ENCODE assay signal across 2 cellular contexts in the genomic region with DNA sequence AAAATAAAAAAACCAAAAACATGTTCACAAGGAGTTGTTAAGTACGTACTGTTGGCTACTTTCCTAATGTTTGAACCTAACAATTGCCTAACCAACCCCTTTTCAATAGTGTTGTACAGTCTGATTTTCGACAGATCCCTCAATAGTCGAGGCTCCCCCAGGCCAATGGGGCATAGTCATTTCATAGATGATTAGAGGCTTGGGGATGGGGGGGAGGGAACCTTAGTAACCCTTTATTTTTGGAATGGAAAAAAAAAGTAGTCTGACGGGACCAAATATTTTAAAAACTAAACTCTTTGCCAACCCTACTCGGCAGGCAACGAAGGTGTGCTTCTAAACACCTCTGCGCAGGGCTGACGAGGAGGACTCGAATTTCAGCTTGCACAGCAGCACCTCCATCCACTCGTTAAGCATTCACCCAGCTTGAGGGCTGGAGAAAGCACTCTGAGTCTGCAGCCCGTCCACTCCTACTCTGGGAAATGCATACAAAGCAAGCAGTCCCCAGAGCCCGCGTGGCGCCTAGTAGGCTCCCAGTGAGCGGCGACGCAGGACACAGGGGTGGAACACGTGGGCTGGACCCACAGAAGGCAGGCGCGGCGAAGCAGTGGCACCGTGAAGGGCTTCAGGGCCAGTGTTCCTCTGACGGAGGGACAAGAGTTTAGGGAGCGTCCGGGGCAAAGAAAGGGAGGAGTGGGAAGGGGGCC.
A peak's percentile ranks its signal among the peaks of the same experiment; 100 is the strongest.
TF ChIP-seq lines count a peak whose summit lies in the region.

No MANE protein-coding gene starts in this region.

TF ChIP-seq in GM12891, 5 proteins besides CTCF, POLR2A, EP300 and RAD21:
- TF ChIP-seq TAF1 (IDR thresholded peaks at IDR 0.05; ENCODE audit: low read depth, low read length) (no peak), PAX5 (IDR thresholded peaks at IDR 0.05; ENCODE audit: insufficient read depth, low read length, severe bottlenecking) (no peak), POLR2AphosphoS5 (IDR thresholded peaks at IDR 0.05; ENCODE audit: low read depth, low read length) (no peak), POU2F2 (IDR thresholded peaks at IDR 0.05; ENCODE audit: low read depth, low read length) (no peak)

TF ChIP-seq in K562, 482 proteins besides CTCF, POLR2A, EP300 and RAD21 (continues in another document):
- TF ChIP-seq MTA3 (IDR thresholded peaks at IDR 0.05; ENCODE audit: borderline replicate concordance), result peak; percentile 64; the same call in 1 of the 2 replicates
- no peak for TF ChIP-seq TOE1 (IDR thresholded peaks at IDR 0.05; ENCODE audit: borderline replicate concordance)
- TF ChIP-seq TOE1 (CRISPR knock-in tag; IDR thresholded peaks at IDR 0.05; ENCODE audit: borderline replicate concordance, low read depth), result 0 out of 2 replicates have a peak, but pooled peaks have one; percentile 57
- no peak for TF ChIP-seq RBFOX2 (IDR thresholded peaks at IDR 0.05; ENCODE audit: low read depth, low read length)
- TF ChIP-seq, protein P1, sequence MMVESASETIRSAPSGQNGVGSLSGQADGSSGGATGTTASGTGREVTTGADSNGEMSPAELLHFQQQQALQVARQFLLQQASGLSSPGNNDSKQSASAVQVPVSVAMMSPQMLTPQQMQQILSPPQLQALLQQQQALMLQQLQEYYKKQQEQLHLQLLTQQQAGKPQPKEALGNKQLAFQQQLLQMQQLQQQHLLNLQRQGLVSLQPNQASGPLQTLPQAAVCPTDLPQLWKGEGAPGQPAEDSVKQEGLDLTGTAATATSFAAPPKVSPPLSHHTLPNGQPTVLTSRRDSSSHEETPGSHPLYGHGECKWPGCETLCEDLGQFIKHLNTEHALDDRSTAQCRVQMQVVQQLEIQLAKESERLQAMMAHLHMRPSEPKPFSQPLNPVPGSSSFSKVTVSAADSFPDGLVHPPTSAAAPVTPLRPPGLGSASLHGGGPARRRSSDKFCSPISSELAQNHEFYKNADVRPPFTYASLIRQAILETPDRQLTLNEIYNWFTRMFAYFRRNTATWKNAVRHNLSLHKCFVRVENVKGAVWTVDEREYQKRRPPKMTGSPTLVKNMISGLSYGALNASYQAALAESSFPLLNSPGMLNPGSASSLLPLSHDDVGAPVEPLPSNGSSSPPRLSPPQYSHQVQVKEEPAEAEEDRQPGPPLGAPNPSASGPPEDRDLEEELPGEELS (CRISPR knock-in tag; IDR thresholded peaks at IDR 0.05; ENCODE audit: borderline replicate concordance), result peak; percentile 98
- TF ChIP-seq TGIF2 (CRISPR knock-in tag; IDR thresholded peaks at IDR 0.05), result no peak
- no peak for TF ChIP-seq SRSF7 (optimal IDR thresholded peaks at IDR 0.05; ENCODE audit: low read depth, low read length)
- no peak for TF ChIP-seq PHTF2 (CRISPR knock-in tag; IDR thresholded peaks at IDR 0.05)
- TF ChIP-seq NONO (IDR thresholded peaks at IDR 0.05; ENCODE audit: low read depth in 2 of 2, low read length in 1 of 2), result no peak
- TF ChIP-seq ZFX (CRISPR knock-in tag; IDR thresholded peaks at IDR 0.05), result no peak
- TF ChIP-seq, protein P2, sequence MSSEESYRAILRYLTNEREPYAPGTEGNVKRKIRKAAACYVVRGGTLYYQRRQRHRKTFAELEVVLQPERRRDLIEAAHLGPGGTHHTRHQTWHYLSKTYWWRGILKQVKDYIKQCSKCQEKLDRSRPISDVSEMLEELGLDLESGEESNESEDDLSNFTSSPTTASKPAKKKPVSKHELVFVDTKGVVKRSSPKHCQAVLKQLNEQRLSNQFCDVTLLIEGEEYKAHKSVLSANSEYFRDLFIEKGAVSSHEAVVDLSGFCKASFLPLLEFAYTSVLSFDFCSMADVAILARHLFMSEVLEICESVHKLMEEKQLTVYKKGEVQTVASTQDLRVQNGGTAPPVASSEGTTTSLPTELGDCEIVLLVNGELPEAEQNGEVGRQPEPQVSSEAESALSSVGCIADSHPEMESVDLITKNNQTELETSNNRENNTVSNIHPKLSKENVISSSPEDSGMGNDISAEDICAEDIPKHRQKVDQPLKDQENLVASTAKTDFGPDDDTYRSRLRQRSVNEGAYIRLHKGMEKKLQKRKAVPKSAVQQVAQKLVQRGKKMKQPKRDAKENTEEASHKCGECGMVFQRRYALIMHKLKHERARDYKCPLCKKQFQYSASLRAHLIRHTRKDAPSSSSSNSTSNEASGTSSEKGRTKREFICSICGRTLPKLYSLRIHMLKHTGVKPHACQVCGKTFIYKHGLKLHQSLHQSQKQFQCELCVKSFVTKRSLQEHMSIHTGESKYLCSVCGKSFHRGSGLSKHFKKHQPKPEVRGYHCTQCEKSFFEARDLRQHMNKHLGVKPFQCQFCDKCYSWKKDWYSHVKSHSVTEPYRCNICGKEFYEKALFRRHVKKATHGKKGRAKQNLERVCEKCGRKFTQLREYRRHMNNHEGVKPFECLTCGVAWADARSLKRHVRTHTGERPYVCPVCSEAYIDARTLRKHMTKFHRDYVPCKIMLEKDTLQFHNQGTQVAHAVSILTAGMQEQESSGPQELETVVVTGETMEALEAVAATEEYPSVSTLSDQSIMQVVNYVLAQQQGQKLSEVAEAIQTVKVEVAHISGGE (CRISPR knock-in tag; IDR thresholded peaks at IDR 0.05), result no peak
- TF ChIP-seq, protein P3, sequence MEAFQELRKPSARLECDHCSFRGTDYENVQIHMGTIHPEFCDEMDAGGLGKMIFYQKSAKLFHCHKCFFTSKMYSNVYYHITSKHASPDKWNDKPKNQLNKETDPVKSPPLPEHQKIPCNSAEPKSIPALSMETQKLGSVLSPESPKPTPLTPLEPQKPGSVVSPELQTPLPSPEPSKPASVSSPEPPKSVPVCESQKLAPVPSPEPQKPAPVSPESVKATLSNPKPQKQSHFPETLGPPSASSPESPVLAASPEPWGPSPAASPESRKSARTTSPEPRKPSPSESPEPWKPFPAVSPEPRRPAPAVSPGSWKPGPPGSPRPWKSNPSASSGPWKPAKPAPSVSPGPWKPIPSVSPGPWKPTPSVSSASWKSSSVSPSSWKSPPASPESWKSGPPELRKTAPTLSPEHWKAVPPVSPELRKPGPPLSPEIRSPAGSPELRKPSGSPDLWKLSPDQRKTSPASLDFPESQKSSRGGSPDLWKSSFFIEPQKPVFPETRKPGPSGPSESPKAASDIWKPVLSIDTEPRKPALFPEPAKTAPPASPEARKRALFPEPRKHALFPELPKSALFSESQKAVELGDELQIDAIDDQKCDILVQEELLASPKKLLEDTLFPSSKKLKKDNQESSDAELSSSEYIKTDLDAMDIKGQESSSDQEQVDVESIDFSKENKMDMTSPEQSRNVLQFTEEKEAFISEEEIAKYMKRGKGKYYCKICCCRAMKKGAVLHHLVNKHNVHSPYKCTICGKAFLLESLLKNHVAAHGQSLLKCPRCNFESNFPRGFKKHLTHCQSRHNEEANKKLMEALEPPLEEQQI (IDR thresholded peaks at IDR 0.05), result no peak
- TF ChIP-seq FOXJ3 (CRISPR knock-in tag; IDR thresholded peaks at IDR 0.05), result no peak
- no peak; the same call in 1 of the 2 replicates for TF ChIP-seq ARID1B (IDR thresholded peaks at IDR 0.05)
- no peak; the same call in 1 of the 2 replicates for TF ChIP-seq POLR2AphosphoS5 (IDR thresholded peaks at IDR 0.05; ENCODE audit: control insufficient read depth, insufficient read depth, low read depth, low read length)
- TF ChIP-seq NFXL1 (CRISPR knock-in tag; IDR thresholded peaks at IDR 0.05), result no peak
- TF ChIP-seq, protein P4, sequence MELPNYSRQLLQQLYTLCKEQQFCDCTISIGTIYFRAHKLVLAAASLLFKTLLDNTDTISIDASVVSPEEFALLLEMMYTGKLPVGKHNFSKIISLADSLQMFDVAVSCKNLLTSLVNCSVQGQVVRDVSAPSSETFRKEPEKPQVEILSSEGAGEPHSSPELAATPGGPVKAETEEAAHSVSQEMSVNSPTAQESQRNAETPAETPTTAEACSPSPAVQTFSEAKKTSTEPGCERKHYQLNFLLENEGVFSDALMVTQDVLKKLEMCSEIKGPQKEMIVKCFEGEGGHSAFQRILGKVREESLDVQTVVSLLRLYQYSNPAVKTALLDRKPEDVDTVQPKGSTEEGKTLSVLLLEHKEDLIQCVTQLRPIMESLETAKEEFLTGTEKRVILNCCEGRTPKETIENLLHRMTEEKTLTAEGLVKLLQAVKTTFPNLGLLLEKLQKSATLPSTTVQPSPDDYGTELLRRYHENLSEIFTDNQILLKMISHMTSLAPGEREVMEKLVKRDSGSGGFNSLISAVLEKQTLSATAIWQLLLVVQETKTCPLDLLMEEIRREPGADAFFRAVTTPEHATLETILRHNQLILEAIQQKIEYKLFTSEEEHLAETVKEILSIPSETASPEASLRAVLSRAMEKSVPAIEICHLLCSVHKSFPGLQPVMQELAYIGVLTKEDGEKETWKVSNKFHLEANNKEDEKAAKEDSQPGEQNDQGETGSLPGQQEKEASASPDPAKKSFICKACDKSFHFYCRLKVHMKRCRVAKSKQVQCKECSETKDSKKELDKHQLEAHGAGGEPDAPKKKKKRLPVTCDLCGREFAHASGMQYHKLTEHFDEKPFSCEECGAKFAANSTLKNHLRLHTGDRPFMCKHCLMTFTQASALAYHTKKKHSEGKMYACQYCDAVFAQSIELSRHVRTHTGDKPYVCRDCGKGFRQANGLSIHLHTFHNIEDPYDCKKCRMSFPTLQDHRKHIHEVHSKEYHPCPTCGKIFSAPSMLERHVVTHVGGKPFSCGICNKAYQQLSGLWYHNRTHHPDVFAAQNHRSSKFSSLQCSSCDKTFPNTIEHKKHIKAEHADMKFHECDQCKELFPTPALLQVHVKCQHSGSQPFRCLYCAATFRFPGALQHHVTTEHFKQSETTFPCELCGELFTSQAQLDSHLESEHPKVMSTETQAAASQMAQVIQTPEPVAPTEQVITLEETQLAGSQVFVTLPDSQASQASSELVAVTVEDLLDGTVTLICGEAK (IDR thresholded peaks at IDR 0.05), result no peak; the same call in 1 of the 2 replicates
- TF ChIP-seq, protein P4 (CRISPR knock-in tag; IDR thresholded peaks at IDR 0.05), result no peak
- no peak for TF ChIP-seq SAFB2 (IDR thresholded peaks at IDR 0.05; ENCODE audit: borderline replicate concordance, low read depth, low read length, severe bottlenecking)
- TF ChIP-seq, protein P5, sequence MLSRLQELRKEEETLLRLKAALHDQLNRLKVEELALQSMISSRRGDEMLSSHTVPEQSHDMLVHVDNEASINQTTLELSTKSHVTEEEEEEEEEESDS (CRISPR knock-in tag; IDR thresholded peaks at IDR 0.05), result no peak
- no peak for TF ChIP-seq ZNF175 (CRISPR knock-in tag; IDR thresholded peaks at IDR 0.05; ENCODE audit: low read depth)
- TF ChIP-seq ZNF696 (CRISPR knock-in tag; conservative IDR thresholded peaks at IDR 0.05), result no peak
- TF ChIP-seq, protein P6, sequence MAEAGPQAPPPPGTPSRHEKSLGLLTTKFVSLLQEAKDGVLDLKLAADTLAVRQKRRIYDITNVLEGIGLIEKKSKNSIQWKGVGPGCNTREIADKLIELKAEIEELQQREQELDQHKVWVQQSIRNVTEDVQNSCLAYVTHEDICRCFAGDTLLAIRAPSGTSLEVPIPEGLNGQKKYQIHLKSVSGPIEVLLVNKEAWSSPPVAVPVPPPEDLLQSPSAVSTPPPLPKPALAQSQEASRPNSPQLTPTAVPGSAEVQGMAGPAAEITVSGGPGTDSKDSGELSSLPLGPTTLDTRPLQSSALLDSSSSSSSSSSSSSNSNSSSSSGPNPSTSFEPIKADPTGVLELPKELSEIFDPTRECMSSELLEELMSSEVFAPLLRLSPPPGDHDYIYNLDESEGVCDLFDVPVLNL (CRISPR knock-in tag; IDR thresholded peaks at IDR 0.05; ENCODE audit: low read depth), result peak; percentile 63; the same call in 1 of the 2 replicates
- TF ChIP-seq NFYB (IDR thresholded peaks at IDR 0.05; ENCODE audit: extremely low read depth, insufficient read length), result no peak
- TF ChIP-seq, protein P7, sequence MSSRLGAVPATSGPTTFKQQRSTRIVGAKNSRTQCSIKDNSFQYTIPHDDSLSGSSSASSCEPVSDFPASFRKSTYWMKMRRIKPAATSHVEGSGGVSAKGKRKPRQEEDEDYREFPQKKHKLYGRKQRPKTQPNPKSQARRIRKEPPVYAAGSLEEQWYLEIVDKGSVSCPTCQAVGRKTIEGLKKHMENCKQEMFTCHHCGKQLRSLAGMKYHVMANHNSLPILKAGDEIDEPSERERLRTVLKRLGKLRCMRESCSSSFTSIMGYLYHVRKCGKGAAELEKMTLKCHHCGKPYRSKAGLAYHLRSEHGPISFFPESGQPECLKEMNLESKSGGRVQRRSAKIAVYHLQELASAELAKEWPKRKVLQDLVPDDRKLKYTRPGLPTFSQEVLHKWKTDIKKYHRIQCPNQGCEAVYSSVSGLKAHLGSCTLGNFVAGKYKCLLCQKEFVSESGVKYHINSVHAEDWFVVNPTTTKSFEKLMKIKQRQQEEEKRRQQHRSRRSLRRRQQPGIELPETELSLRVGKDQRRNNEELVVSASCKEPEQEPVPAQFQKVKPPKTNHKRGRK (tag; IDR thresholded peaks at IDR 0.05), result no peak
- TF ChIP-seq MAFF (IDR thresholded peaks at IDR 0.05; ENCODE audit: low read length), result no peak
- TF ChIP-seq SAP30 (IDR thresholded peaks at IDR 0.05; ENCODE audit: borderline replicate concordance, insufficient read depth, low read depth, low read length, poor library complexity, severe bottlenecking), result peak; percentile 92
- TF ChIP-seq ZFPM2 (CRISPR knock-in tag; IDR thresholded peaks at IDR 0.05), result no peak
- TF ChIP-seq ZNF253 (CRISPR knock-in tag; conservative IDR thresholded peaks at IDR 0.05), result no peak
